In genomic region chr4:139493176-139493575, GRCh38 we compare ENCODE assay signal across 24 cellular contexts.
"Had no signal": no experiment of that assay in that cellular context is flagged by ENCODE, and none has a peak within 500 bp of the region (broad histone marks: within the 10 kb centered on the region; RNA-seq: fewer than 3 reads in every experiment).

No MANE protein-coding gene starts in this region.

- H3K27ac Mint-ChIP-seq: activated CD4-positive, alpha-beta memory T cell treated with anti-CD3 and anti-CD28 coated beads, Interleukin-2, amount 10 ng/mL, durations not matched to agents 7 days and 5 days; activated CD4-positive, alpha-beta T cell treated with anti-CD3 and anti-CD28 coated beads, Interleukin-2, amount 10 ng/mL, durations not matched to agents 24 days and 14 days; endodermal cell; natural killer cell treated with Interleukin-12 subunit alpha and Interleukin-12 subunit beta and Interleukin-15 and Interleukin-18, amount 100 ng/mL, for 72 hours; stimulated activated naive CD8-positive, alpha-beta T cell treated with anti-CD3 and anti-CD28 coated beads, Interleukin-15, amount 100 ng/mL, for 72 hours had no signal

- H3K4me3 ChIP-seq: gastroesophageal sphincter, ovary, prostate gland, tibial artery had no signal

- H3K9me3 ChIP-seq: gastroesophageal sphincter, neutrophil, ovary, prostate gland, tibial artery had no signal

- FAIRE-seq: urothelium cell line had no signal

- H3K9me3 Mint-ChIP-seq: activated CD4-positive, alpha-beta memory T cell treated with anti-CD3 and anti-CD28 coated beads, Interleukin-2, amount 10 ng/mL, durations not matched to agents 7 days and 5 days; activated CD4-positive, alpha-beta T cell treated with anti-CD3 and anti-CD28 coated beads, Interleukin-2, amount 10 ng/mL, durations not matched to agents 24 days and 14 days; central memory CD8-positive, alpha-beta T cell; natural killer cell treated with Interleukin-12 subunit alpha and Interleukin-12 subunit beta and Interleukin-15 and Interleukin-18, amount 100 ng/mL, for 72 hours; stimulated activated naive CD8-positive, alpha-beta T cell treated with anti-CD3 and anti-CD28 coated beads, Interleukin-15, amount 100 ng/mL, for 72 hours had no signal

- ATAC-seq: activated CD4-positive, CD25-positive, alpha-beta regulatory T cell treated with anti-CD3 and anti-CD28 coated beads, Interleukin-2, amount 50 U/mL, for 24 hours; gastroesophageal sphincter; left colon; natural killer cell treated with Interleukin-12 subunit alpha and Interleukin-12 subunit beta and Interleukin-15 and Interleukin-18, amount 100 ng/mL, for 72 hours; stimulated activated naive CD8-positive, alpha-beta T cell treated with anti-CD3 and anti-CD28 coated beads, Interleukin-15, amount 100 ng/mL, for 72 hours had no signal

- H3K27me3 ChIP-seq: gastroesophageal sphincter, neutrophil, ovary, tibial artery had no signal

- H3K36me3 Mint-ChIP-seq: natural killer cell treated with Interleukin-12 subunit alpha and Interleukin-12 subunit beta and Interleukin-15 and Interleukin-18, amount 100 ng/mL, for 72 hours had no signal

- H3K27ac ChIP-seq: epithelial cell of prostate, gastroesophageal sphincter, neutrophil, ovary, prostate gland, tibial artery had no signal

- H3K4me3 Mint-ChIP-seq: activated CD4-positive, alpha-beta memory T cell treated with anti-CD3 and anti-CD28 coated beads, Interleukin-2, amount 10 ng/mL, durations not matched to agents 7 days and 5 days; activated CD4-positive, alpha-beta T cell treated with anti-CD3 and anti-CD28 coated beads, Interleukin-2, amount 10 ng/mL, durations not matched to agents 24 days and 14 days; central memory CD8-positive, alpha-beta T cell; endodermal cell; natural killer cell treated with Interleukin-12 subunit alpha and Interleukin-12 subunit beta and Interleukin-15 and Interleukin-18, amount 100 ng/mL, for 72 hours; stimulated activated naive CD8-positive, alpha-beta T cell treated with anti-CD3 and anti-CD28 coated beads, Interleukin-15, amount 100 ng/mL, for 72 hours had no signal

- H3K4me1 ChIP-seq: prostate gland had no signal

- H3K27me3 Mint-ChIP-seq: activated CD4-positive, alpha-beta memory T cell treated with anti-CD3 and anti-CD28 coated beads, Interleukin-2, amount 10 ng/mL, durations not matched to agents 7 days and 5 days; central memory CD8-positive, alpha-beta T cell had no signal

- H3K4me1 Mint-ChIP-seq: activated CD4-positive, alpha-beta T cell treated with anti-CD3 and anti-CD28 coated beads, Interleukin-2, amount 10 ng/mL, durations not matched to agents 24 days and 14 days; central memory CD8-positive, alpha-beta T cell had no signal

- DNase-seq: activated CD4-positive, alpha-beta memory T cell treated with anti-CD3 and anti-CD28 coated beads, Interleukin-2, amount 10 ng/mL, durations not matched to agents 7 days and 5 days; activated CD4-positive, alpha-beta T cell treated with anti-CD3 and anti-CD28 coated beads, Interleukin-2, amount 10 ng/mL, durations not matched to agents 24 days and 14 days; activated gamma-delta T cell; activated naive CD4-positive, alpha-beta T cell treated with anti-CD3 and anti-CD28 coated beads, Interleukin-2, amount 50 U/mL, for 16 hours; anterior cingulate cortex; cortex of kidney; endodermal cell; head of caudate nucleus; islet precursor cell; left colon; mammary epithelial cell; midbrain; ovary; stimulated activated CD4-positive, alpha-beta T cell treated with anti-CD3 and anti-CD28 coated beads, Interleukin-1b, Interleukin-23, amount 100 ng/mL, for 48 hours; stimulated activated naive CD8-positive, alpha-beta T cell treated with anti-CD3 and anti-CD28 coated beads, Interleukin-15, amount 100 ng/mL, for 72 hours; tibial artery had no signal

- H3K36me3 ChIP-seq: gastroesophageal sphincter, neutrophil, ovary, prostate gland, tibial artery had no signal
